Comparison of ENCODE assay signal across 8 cellular contexts in the genomic region with DNA sequence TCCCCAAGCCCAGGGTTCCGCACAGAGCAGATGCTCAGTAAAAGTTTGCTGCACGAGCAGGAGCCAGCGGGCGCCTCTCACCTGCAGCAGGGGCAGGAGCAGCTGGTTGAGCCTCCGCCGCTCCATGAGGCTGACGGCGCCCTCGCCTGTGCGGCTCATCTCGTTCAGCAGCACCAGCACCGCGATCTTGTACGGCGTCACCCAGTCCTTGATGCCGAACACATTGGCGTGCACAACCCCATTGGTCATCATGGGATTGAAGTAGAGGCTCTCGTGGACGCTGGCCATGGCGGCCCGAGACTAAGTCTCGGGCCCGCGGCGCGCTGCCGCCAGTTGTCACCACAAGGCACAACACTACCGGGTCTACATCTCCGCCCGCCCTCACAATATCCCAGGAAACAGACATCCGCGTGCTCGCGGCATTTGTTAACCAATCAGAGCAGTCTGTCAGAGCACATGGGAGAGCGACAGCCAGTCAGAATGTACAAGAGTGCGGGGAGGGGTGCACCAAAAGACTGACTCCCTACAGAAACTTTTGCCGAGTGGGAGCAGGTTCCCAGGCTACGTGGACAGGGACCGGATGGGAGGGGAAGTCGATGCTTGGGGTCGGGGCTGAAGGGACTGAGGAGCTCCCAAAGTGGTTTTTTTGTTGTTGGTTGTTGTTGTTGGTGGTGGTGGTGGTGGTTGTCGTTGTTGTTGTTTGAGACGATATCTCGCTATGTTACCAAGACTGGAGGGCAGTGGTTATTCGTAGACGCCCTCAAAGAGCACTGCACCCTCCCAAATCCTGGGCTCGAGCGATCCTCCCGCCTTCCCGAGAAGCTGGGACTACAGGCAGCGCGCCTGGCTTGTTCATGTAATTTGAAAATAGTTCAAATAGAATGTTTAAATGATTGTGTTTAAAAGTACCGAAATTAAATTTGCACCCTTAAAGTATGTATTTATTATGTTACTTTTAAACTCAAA. TPM values are rescaled to one million over a fixed set of nuclear protein-coding genes. Genes with fewer than 3 reads are reported as not detected.
DNase-seq lines count a peak whose midpoint lies in the region; ATAC-seq and TF ChIP-seq lines count a peak whose summit lies in the region.

A gene with protein sequence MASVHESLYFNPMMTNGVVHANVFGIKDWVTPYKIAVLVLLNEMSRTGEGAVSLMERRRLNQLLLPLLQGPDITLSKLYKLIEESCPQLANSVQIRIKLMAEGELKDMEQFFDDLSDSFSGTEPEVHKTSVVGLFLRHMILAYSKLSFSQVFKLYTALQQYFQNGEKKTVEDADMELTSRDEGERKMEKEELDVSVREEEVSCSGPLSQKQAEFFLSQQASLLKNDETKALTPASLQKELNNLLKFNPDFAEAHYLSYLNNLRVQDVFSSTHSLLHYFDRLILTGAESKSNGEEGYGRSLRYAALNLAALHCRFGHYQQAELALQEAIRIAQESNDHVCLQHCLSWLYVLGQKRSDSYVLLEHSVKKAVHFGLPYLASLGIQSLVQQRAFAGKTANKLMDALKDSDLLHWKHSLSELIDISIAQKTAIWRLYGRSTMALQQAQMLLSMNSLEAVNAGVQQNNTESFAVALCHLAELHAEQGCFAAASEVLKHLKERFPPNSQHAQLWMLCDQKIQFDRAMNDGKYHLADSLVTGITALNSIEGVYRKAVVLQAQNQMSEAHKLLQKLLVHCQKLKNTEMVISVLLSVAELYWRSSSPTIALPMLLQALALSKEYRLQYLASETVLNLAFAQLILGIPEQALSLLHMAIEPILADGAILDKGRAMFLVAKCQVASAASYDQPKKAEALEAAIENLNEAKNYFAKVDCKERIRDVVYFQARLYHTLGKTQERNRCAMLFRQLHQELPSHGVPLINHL (minus strand): TSS at position 359 of the 966 bp plus-strand sequence. CDS start 71 bp downstream, at position 288.

- intact Hi-C loops in breast epithelium (cut with DNase I; ENCODE audit: low total_unique reads) = no loop called here

- in situ Hi-C loops in ACHN (cut with HindIII; ENCODE audit: low pct_ligation_motif_present, low pct_unique_long_range_greater_than_20kb, low sequenced_read_pairs) = no loop called here

- H3K36me3 ChIP-seq in breast epithelium = no peaks in the 10 kb centered on the region
- H3K36me3 ChIP-seq in skeletal muscle tissue (ENCODE audit: control insufficient read depth in 3 of 3, insufficient read depth in 3 of 3, low read length in 3 of 3) = peaks cover 0 to under 1% (median 0%) of the 10 kb centered on the region in 3 donors

- DNase-seq in ACHN (peak; percentile 100), NCI-H2196 treated with DMSO at 0.1 percent for 48 hours (lab: John Stamatoyannopoulos, UW; ENCODE audit: unreplicated experiment) (peak; percentile 97), breast epithelium (ENCODE audit: low spot score in 2 of 2) (peak; percentile 93 to 97)

- ATAC-seq in GM18870 (IDR thresholded peaks at IDR 0.05; ENCODE audit: unreplicated experiment) (peak; percentile 96), HG03135 (IDR thresholded peaks at IDR 0.05; ENCODE audit: unreplicated experiment) (peak; percentile 99)

- peak; percentile 37 for TF ChIP-seq POLR2A in breast epithelium (IDR thresholded peaks at IDR 0.05)

- H3K27ac ChIP-seq in VCaP (peak within 1 kb of the TSS; percentile 92), breast epithelium (peak within 1 kb of the TSS; percentile 78 to 89), skeletal muscle tissue (ENCODE audit: low read depth, low read length) (peak within 1 kb of the TSS; percentile 68)

- peak within 1 kb of the TSS; percentile 67 to 91 (median 88) for H3K4me3 ChIP-seq in breast epithelium
- peak within 1 kb of the TSS; percentile 94 for H3K4me3 ChIP-seq in iPS-18c (ENCODE audit: insufficient read depth, low read depth, low read length)
- H3K4me3 ChIP-seq in skeletal muscle tissue (ENCODE audit: low read length in 3 of 3) = peak within 1 kb of the TSS; percentile 99 to 100 (median 100)

- H3K9ac ChIP-seq in skeletal muscle tissue (ENCODE audit: low read depth in 1 of 3, low read length in 3 of 3) = peak within 1 kb of the TSS; percentile 74 to 97 (median 93)

- no peaks in the 10 kb centered on the region for H3K27me3 ChIP-seq in breast epithelium
- no peaks in the 10 kb centered on the region for H3K27me3 ChIP-seq in skeletal muscle tissue (ENCODE audit: control insufficient read depth in 3 of 3, insufficient read depth in 3 of 3, low read length in 3 of 3)

- H3K4me1 ChIP-seq in breast epithelium (no peaks in the 10 kb centered on the region), skeletal muscle tissue (ENCODE audit: control insufficient read depth in 3 of 3, insufficient read depth in 3 of 3, low read length in 3 of 3) (peaks cover 2 to 16% (median 11%) of the 10 kb centered on the region in 3 donors)

- TF ChIP-seq CTCF in VCaP (conservative IDR thresholded peaks at IDR 0.05) (no peak), breast epithelium (IDR thresholded peaks at IDR 0.05) (peak in 1 of 3 donors; percentile 25)

- H3K9me3 ChIP-seq in breast epithelium (no peaks in the 10 kb centered on the region), iPS-18c (ENCODE audit: control insufficient read depth, insufficient read depth, low read length) (no peaks in the 10 kb centered on the region), skeletal muscle tissue (ENCODE audit: control insufficient read depth in 3 of 3, low read length in 3 of 3) (no peaks in the 10 kb centered on the region)

RNA-seq across cellular contexts. Expression of the gene that starts here (rescaled TPM):
- total RNA-seq in breast epithelium = 100 to 1,000 TPM; 109 to 169 (median 147) TPM
- total RNA-seq in skeletal muscle tissue = 128 TPM

Comparison
In these comparisons a context has a peak if more than half of its experiments do, and no peak if none do; other contexts are left out.
1. Peak in every context shown above with its lines: DNase-seq, ATAC-seq, H3K4me3 ChIP-seq and H3K27ac ChIP-seq.